ENCODE assay signal across 8 cellular contexts in the genomic region with DNA sequence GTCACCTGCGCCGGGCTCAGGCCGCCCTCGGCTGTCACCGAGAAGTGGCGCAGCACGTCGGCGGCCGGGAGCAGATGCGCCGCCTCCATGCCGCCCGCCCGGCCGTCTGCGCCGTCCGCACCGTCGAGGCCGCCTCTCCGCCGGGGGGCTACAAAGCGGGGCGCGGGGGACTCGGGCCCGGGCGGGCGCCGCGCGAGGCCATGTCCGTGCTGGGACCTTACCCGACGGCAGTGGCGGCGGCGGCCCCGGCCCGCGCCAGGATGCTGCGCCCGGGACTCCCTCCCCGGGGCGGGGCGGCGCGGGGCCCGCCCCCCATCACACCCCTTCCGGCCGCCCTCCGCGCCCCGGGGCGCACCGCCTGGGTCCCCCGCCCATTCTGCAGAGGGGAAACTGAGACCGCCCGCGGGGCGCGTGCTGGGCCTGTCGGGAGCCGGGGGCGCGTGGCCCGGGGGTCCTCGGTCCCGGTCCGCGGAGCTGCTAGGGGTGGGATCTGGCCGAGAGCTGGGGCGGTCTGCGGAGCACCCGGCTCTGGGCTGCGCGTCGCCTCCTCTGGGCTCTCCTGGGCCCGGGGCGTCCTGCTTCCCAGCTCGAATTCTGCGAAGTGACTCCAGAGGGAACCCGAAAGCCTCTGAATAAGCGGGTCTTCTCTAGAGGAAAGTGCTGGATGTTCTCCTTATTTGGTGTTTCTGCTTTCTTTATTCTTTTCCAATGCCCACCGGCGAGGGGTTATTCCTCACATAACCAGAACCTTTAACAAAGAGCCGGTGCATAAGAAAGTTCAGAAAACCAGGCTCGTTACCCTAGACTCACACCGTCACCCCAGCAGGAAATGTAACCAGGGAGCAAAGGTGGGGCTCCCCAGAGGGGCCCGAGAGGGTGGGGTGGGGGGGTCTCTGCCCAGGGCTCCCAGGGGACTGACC. TPM values are rescaled to one million over a fixed set of nuclear protein-coding genes. Genes with fewer than 3 reads are reported as not detected.
DNase-seq lines count a peak whose midpoint lies in the region; ATAC-seq and TF ChIP-seq lines count a peak whose summit lies in the region.

A gene (minus strand): TSS at position 235 of the 920 bp plus-strand sequence. CDS start 146 bp downstream, at position 89.

- H3K27ac Mint-ChIP-seq in activated naive CD8-positive, alpha-beta T cell = peak within 1 kb of the TSS; percentile 83

- H3K4me3 ChIP-seq in iPS-15b (ENCODE audit: low read depth, low read length) (peak within 1 kb of the TSS; percentile 56), MG63 (no peak within 1 kb of the TSS)

- no peaks in the 10 kb centered on the region for H3K9me3 Mint-ChIP-seq in activated naive CD8-positive, alpha-beta T cell (ENCODE audit: low read depth)

- H3K27me3 ChIP-seq in iPS-15b (ENCODE audit: control insufficient read depth, insufficient read depth, low read length) = peaks cover 9% of the 10 kb centered on the region
- no peaks in the 10 kb centered on the region for H3K27me3 ChIP-seq in MG63

- in situ Hi-C loops in G401 (cut with HindIII; ENCODE audit: low sequenced_read_pairs) = no loop called here

- ATAC-seq in GM18502 (IDR thresholded peaks at IDR 0.05; ENCODE audit: poor library complexity, unreplicated experiment) = peak; percentile 39
- ATAC-seq in HG02870 (IDR thresholded peaks at IDR 0.05; ENCODE audit: unreplicated experiment) = peak; percentile 36
- ATAC-seq in SK-N-SH treated with all-trans-retinoic acid at 6 μM for 48 hours = peak; percentile 68

- H3K4me3 Mint-ChIP-seq in activated naive CD8-positive, alpha-beta T cell = peak within 1 kb of the TSS; percentile 91

- H3K27me3 Mint-ChIP-seq in activated naive CD8-positive, alpha-beta T cell = no peaks in the 10 kb centered on the region

- peaks cover 3% of the 10 kb centered on the region for H3K4me1 ChIP-seq in iPS-15b (ENCODE audit: control insufficient read depth, insufficient read depth, low read length)

- H3K36me3 ChIP-seq in iPS-15b (ENCODE audit: control insufficient read depth, insufficient read depth, low read length) = no peaks in the 10 kb centered on the region
- no peaks in the 10 kb centered on the region for H3K36me3 ChIP-seq in MG63

- DNase-seq in stimulated activated CD4-positive, alpha-beta T cell treated with anti-CD3 and anti-CD28 coated beads, Interleukin-1b, Interleukin-23, amount 100 ng/mL, for 48 hours = peak; percentile 54
- no peak for DNase-seq in G401 (ENCODE audit: low spot score)
- no peak for DNase-seq in MG63

- peaks cover 45% of the 10 kb centered on the region for H3K4me1 Mint-ChIP-seq in activated naive CD8-positive, alpha-beta T cell (ENCODE audit: low read depth)

- H3K9me3 ChIP-seq in iPS-15b (ENCODE audit: control insufficient read depth, insufficient read depth, low read length) = no peaks in the 10 kb centered on the region
- no peaks in the 10 kb centered on the region for H3K9me3 ChIP-seq in MG63

- no peak within 1 kb of the TSS for H3K9ac ChIP-seq in iPS-15b (ENCODE audit: low read depth, low read length)

- no peaks in the 10 kb centered on the region for H3K36me3 Mint-ChIP-seq in activated naive CD8-positive, alpha-beta T cell

TF ChIP-seq in SK-N-SH treated with all-trans-retinoic acid at 6 μM for 48 hours, 23 proteins besides CTCF, POLR2A, EP300 and RAD21:
- TF ChIP-seq ZNF8 (CRISPR knock-in tag; IDR thresholded peaks at IDR 0.05) (no peak), ZFP3 (CRISPR knock-in tag; IDR thresholded peaks at IDR 0.05) (no peak), ZNF565 (CRISPR knock-in tag; conservative IDR thresholded peaks at IDR 0.05; ENCODE audit: low read depth) (no peak), RARB (CRISPR knock-in tag; IDR thresholded peaks at IDR 0.05) (no peak)

RNA-seq across cellular contexts. Expression of the gene that starts here (rescaled TPM):
- total RNA-seq in G401 (2014; rRNA removed; shearing (Covaris generic)) = 4.2 and 4.5 TPM in 2 replicates
- 0.32 and 1.2 TPM in 2 replicates for total RNA-seq in MG63 (2014; rRNA removed; shearing (Covaris generic); ENCODE audit: low replicate concordance)
